Comparison of ENCODE assay signal across 27 cellular contexts in the genomic region with DNA sequence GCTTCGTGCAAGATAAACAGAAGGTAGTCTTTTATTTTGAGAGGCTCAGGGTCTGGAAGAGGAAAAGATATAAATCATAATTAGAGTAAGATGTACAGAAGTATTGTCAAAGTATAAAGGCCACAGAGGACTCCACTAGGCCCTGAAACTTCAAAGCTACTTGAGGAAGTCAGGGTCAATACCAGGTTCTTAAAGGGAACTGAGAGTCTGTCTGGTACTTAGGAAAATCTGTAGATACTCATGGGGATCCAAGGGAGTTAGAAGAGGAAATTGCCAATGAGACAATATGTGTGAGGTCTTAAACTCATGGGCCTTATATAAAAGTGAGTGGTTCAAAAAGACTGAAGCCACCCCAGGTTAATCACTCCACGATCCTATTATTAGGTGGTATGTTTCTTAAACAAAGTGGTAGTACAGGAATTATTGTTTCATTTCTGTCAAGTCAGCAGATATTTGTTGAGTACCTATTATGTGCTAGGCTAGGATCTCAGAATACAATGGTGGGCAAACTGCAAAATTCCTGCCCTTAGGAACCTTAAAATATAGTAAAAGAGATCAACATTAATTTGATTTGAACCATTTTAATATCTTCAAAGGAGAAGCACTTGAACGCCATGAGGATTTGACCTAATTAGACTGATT.
A peak's percentile ranks its signal among the peaks of the same experiment; 100 is the strongest.
DNase-seq lines count a peak whose midpoint lies in the region; ATAC-seq, FAIRE-seq and TF ChIP-seq lines count a peak whose summit lies in the region.
"Had no signal": no experiment of that assay in that cellular context is flagged by ENCODE, and none has a peak within 500 bp of the region (broad histone marks: within the 10 kb centered on the region; RNA-seq: fewer than 3 reads in every experiment).

No MANE protein-coding gene starts in this region.

- no peaks in the 10 kb centered on the region for H3K27me3 ChIP-seq in K562 (ENCODE audit: control insufficient read depth in 2 of 2, insufficient read depth in 2 of 2, low read length in 2 of 2)
- H3K27me3 ChIP-seq in adrenal gland = no peaks in the 10 kb centered on the region

- no peaks in the 10 kb centered on the region for H3K79me2 ChIP-seq in K562 (ENCODE audit: control insufficient read depth, insufficient read depth, low read length)

- no peaks in the 10 kb centered on the region for H3K36me3 Mint-ChIP-seq in stimulated activated naive B cell treated with anti-CD40 and anti-IgM and Interleukin-4, amounts not matched to agents 10 μg/mL and 1 μg/mL and 100 μg/mL, for 72 hours
- H3K36me3 Mint-ChIP-seq: CD4-positive, CD25-positive, alpha-beta regulatory T cell had no signal

- CTCF ChIA-PET in K562 (lab: Yijun Ruan, JAX; ENCODE audit: low intra/inter-chr PET ratio) = no interaction called here

- no peak overlapping the region for H3K27ac Mint-ChIP-seq in stimulated activated naive B cell treated with anti-CD40 and anti-IgM and Interleukin-4, amounts not matched to agents 10 μg/mL and 1 μg/mL and 100 μg/mL, for 72 hours

- H3K9me1 ChIP-seq in K562 (ENCODE audit: control insufficient read depth, insufficient read depth, low read length) = no peaks in the 10 kb centered on the region

- H3K4me3 Mint-ChIP-seq in stimulated activated naive B cell treated with anti-CD40 and anti-IgM and Interleukin-4, amounts not matched to agents 10 μg/mL and 1 μg/mL and 100 μg/mL, for 72 hours = no peak overlapping the region
- H3K4me3 Mint-ChIP-seq: CD4-positive, CD25-positive, alpha-beta regulatory T cell had no signal

- H3K9me3 Mint-ChIP-seq in stimulated activated naive B cell treated with anti-CD40 and anti-IgM and Interleukin-4, amounts not matched to agents 10 μg/mL and 1 μg/mL and 100 μg/mL, for 72 hours = peaks cover 0 to 2% of the 10 kb centered on the region in 2 donors

- TF ChIP-seq RAD21 in K562 (CRISPR knock-in tag; conservative IDR thresholded peaks at IDR 0.05 in 1 of 2, IDR thresholded peaks at IDR 0.05 in 1 of 2) = no peak

- no peak overlapping the region for H3K9ac ChIP-seq in K562 (ENCODE audit: insufficient read depth in 1 of 2, low read depth in 2 of 2, low read length in 2 of 2)

- peak; percentile 30 for DNase-seq in SIG-M5 treated with dmso at 0.1 percent for 504 hours (lab: John Stamatoyannopoulos, UW; ENCODE audit: unreplicated experiment)
- DNase-seq in SIG-M5 (lab: John Stamatoyannopoulos, UW) = no peak
- peak; percentile 85 for DNase-seq in MV-4-11 (lab: John Stamatoyannopoulos, UW)
- no peak for DNase-seq in K562 (ENCODE audit: extremely low read depth in 1 of 4, low spot score in 3 of 4)
- no peak for DNase-seq in stimulated activated naive B cell treated with anti-CD40 and anti-IgM and Interleukin-4, amounts not matched to agents 10 μg/mL and 1 μg/mL and 100 μg/mL, for 72 hours
- no peak for DNase-seq in adrenal gland
- DNase-seq: 8988T; CD4-positive, CD25-positive, alpha-beta regulatory T cell; DMS153; DND-41; GOT3; HCEC 1CT; Kasumi-1; NCI-H1048; NCI-H1417; NCI-H1694; NCI-H2081; NCI-H2171; NCI-H510A; NCI-H69; Right ventricle myocardium superior; RPMI8226; T-helper 1 cell had no signal

- no peak for FAIRE-seq in K562 (lab: Jason Lieb, UNC)
- FAIRE-seq: GM18507 had no signal

- 5% methylated on average over 3 of the region's 3 CpGs for WGBS in K562 (ENCODE audit: insufficient coverage, low coverage, missing lambda C conversion rate)
- 57 to 75% (median 69%) methylated on average over 3 of the region's 3 CpGs for WGBS in adrenal gland, 4 donors

- POLR2A ChIA-PET in K562 (lab: Yijun Ruan, JAX) = no interaction called here

- H3K4me1 Mint-ChIP-seq in stimulated activated naive B cell treated with anti-CD40 and anti-IgM and Interleukin-4, amounts not matched to agents 10 μg/mL and 1 μg/mL and 100 μg/mL, for 72 hours = peaks cover 4 to 7% of the 10 kb centered on the region in 2 donors
- H3K4me1 Mint-ChIP-seq: CD4-positive, CD25-positive, alpha-beta regulatory T cell had no signal

- no peak for ATAC-seq in K562
- peak; percentile 62 to 70 for ATAC-seq in stimulated activated naive B cell treated with anti-CD40 and anti-IgM and Interleukin-4, amounts not matched to agents 10 μg/mL and 1 μg/mL and 100 μg/mL, for 72 hours (replicated peaks)
- ATAC-seq in GM18909 (IDR thresholded peaks at IDR 0.05; ENCODE audit: poor library complexity, unreplicated experiment) = no peak
- ATAC-seq in GM19463 (IDR thresholded peaks at IDR 0.05; ENCODE audit: unreplicated experiment) = no peak

- H3K36me3 ChIP-seq in K562 (ENCODE audit: control insufficient read depth, insufficient read depth, low read length) (no peaks in the 10 kb centered on the region), adrenal gland (replicated peaks in 1 of 2) (no peaks in the 10 kb centered on the region)

- H2AFZ ChIP-seq in K562 (ENCODE audit: low read depth, low read length) = no peak overlapping the region

- intact Hi-C loops in K562 (cut with micrococcal nuclease) = no loop called here
- intact Hi-C loops in adrenal gland (cut with DNase I) = no loop called here

- H3K4me2 ChIP-seq in K562 (ENCODE audit: insufficient read depth, low read length) = no peak overlapping the region

- peaks cover 0 to 3% of the 10 kb centered on the region in 2 donors for H3K27me3 Mint-ChIP-seq in stimulated activated naive B cell treated with anti-CD40 and anti-IgM and Interleukin-4, amounts not matched to agents 10 μg/mL and 1 μg/mL and 100 μg/mL, for 72 hours
- H3K27me3 Mint-ChIP-seq: CD4-positive, CD25-positive, alpha-beta regulatory T cell had no signal

- no peak for TF ChIP-seq POLR2A in K562 (conservative IDR thresholded peaks at IDR 0.05)
- no peak for TF ChIP-seq POLR2A in adrenal gland (IDR thresholded peaks at IDR 0.05)

- H3K9me3 ChIP-seq in K562 (replicated peaks; ENCODE audit: control insufficient read depth, insufficient read depth, low read depth, low read length) (no peaks in the 10 kb centered on the region; the same call in 1 of the 2 replicates), adrenal gland (replicated peaks in 1 of 3) (peaks cover 0 to 6% (median 0%) of the 10 kb centered on the region in 3 donors)

- H4K20me1 ChIP-seq in K562 (replicated peaks; ENCODE audit: control insufficient read depth, insufficient read depth, low read length) = no peaks in the 10 kb centered on the region

- TF ChIP-seq EP300 in K562 (IDR thresholded peaks at IDR 0.05; ENCODE audit: low read length) = no peak

- no peak for TF ChIP-seq CTCF in K562 (IDR thresholded peaks at IDR 0.05 in 2 of 3, conservative IDR thresholded peaks at IDR 0.05 in 1 of 3; ENCODE audit: insufficient read depth in 2 of 3, low read depth in 1 of 3, low read length in 3 of 3)
- no peak for TF ChIP-seq CTCF in adrenal gland (IDR thresholded peaks at IDR 0.05)

- in situ Hi-C loops in K562 (cut with MboI) = no loop called here

- H3K4me1 ChIP-seq in K562 (replicated peaks in 1 of 2; ENCODE audit: control insufficient read depth in 2 of 2, insufficient read depth in 2 of 2, low read length in 2 of 2) (no peaks in the 10 kb centered on the region), adrenal gland (replicated peaks in 1 of 2) (no peaks in the 10 kb centered on the region)

- BruUV-seq in K562 (replicated peaks; lab: Mats Ljungman, UMichigan) = no TSS peak

- H3K4me3 ChIP-seq in K562 (no peak overlapping the region), adrenal gland (no peak overlapping the region)

- no peak overlapping the region; the same call in 2 of the 3 replicates for H3K27ac ChIP-seq in K562 (ENCODE audit: extremely low read depth, low read depth, low read length)
- no peak overlapping the region for H3K27ac ChIP-seq in adrenal gland
- H3K27ac ChIP-seq: HL-60 had no signal

TF ChIP-seq in K562, 482 proteins besides CTCF, POLR2A, EP300 and RAD21:
- TF ChIP-seq SRSF3 (IDR thresholded peaks at IDR 0.05; ENCODE audit: insufficient read depth, low read length) = no peak
- no peak for TF ChIP-seq SMAD4 (CRISPR knock-in tag; conservative IDR thresholded peaks at IDR 0.05)
- no peak for TF ChIP-seq BRD4 (IDR thresholded peaks at IDR 0.05)
- peak; percentile 74 for TF ChIP-seq C11orf30 (IDR thresholded peaks at IDR 0.05; ENCODE audit: low read depth)
- TF ChIP-seq MAFF (IDR thresholded peaks at IDR 0.05; ENCODE audit: low read length) = peak; percentile 94
- 0 out of 2 replicates have a peak, but pooled peaks have one; percentile 17 for TF ChIP-seq ZNF311 (CRISPR knock-in tag; IDR thresholded peaks at IDR 0.05)
- TF ChIP-seq MAFG (tag; conservative IDR thresholded peaks at IDR 0.05) = peak; percentile 82
- peak; percentile 86 for TF ChIP-seq ZNF316 (IDR thresholded peaks at IDR 0.05)
- TF ChIP-seq MAFK (IDR thresholded peaks at IDR 0.05; ENCODE audit: low read length) = peak; percentile 97
- TF ChIP-seq, protein P1, sequence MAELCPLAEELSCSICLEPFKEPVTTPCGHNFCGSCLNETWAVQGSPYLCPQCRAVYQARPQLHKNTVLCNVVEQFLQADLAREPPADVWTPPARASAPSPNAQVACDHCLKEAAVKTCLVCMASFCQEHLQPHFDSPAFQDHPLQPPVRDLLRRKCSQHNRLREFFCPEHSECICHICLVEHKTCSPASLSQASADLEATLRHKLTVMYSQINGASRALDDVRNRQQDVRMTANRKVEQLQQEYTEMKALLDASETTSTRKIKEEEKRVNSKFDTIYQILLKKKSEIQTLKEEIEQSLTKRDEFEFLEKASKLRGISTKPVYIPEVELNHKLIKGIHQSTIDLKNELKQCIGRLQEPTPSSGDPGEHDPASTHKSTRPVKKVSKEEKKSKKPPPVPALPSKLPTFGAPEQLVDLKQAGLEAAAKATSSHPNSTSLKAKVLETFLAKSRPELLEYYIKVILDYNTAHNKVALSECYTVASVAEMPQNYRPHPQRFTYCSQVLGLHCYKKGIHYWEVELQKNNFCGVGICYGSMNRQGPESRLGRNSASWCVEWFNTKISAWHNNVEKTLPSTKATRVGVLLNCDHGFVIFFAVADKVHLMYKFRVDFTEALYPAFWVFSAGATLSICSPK (IDR thresholded peaks at IDR 0.05; ENCODE audit: borderline replicate concordance) = no peak

Comparison
In these comparisons a context has a peak if more than half of its experiments do, and no peak if none do; other contexts are left out.
1. DNase-seq: peak in SIG-M5 treated with dmso at 0.1 percent for 504 hours (single experiment) and MV-4-11 (single experiment); none in SIG-M5 (single experiment), K562 (0 of 4), stimulated activated naive B cell treated with anti-CD40 and anti-IgM and Interleukin-4, amounts not matched to agents 10 μg/mL and 1 μg/mL and 100 μg/mL, for 72 hours (single experiment) and adrenal gland (0 of 7).
2. ATAC-seq: peak in stimulated activated naive B cell treated with anti-CD40 and anti-IgM and Interleukin-4, amounts not matched to agents 10 μg/mL and 1 μg/mL and 100 μg/mL, for 72 hours (2 of 2); none in K562 (single experiment), GM18909 (single experiment) and GM19463 (single experiment).